ENCODE assay signal across 8 cellular contexts in the genomic region with DNA sequence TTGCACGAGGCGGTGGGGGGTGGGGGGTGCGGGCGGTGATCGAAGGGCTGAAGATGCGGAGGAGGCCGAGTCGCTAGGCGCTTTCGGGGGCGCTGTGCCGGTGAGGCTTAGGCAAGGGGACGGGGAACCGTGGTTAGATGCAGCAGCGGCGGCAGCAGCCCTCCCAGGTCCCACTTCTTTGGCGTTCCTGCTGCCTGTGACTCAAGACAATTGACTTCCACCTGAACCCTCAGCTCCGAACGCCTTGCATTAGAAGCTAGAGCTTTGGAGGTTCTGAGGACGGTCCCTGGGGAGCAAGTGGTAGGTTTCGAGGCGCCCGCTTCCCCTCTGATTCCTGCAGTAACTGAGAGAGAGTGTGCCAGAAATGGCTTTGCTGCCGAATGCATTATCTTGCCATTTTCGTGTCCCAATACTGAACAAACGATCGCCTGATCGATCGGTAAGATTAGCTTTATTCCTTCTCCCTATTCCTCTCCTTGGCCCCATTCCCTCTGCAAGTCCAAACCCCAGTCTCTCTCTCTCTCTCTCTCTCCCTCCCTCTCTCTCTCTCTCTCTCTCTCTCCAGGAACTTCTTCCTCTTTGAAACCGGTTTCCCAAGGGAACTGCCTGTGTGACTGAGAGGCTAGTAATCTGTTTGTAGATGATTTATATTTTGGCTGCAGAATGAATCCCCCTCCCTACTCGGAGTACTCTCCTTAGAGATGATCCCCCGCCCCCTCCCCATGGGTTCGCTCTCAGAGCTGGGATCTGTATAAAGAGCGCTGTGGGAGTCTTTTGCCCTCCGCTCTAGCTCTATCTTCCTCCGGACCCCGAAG. TPM values are rescaled to one million over a fixed set of nuclear protein-coding genes. Genes with fewer than 3 reads are reported as not detected.
DNase-seq lines count a peak whose midpoint lies in the region; ATAC-seq, FAIRE-seq and TF ChIP-seq lines count a peak whose summit lies in the region.

No MANE protein-coding gene starts in this region.

- H3K4me1 Mint-ChIP-seq in activated CD4-positive, alpha-beta T cell treated with anti-CD3 and anti-CD28 coated beads, Interleukin-2, amount 10 ng/mL, durations not matched to agents 7 days and 5 days: peaks cover 4% of the 10 kb centered on the region

- no TSS peak for BruUV-seq in OCI-LY7 (replicated peaks; lab: Mats Ljungman, UMichigan)

- H2AFZ ChIP-seq in keratinocyte (ENCODE audit: control insufficient read depth, low read length) (peak overlapping the region; percentile 62), OCI-LY7 (ENCODE audit: low read length) (no peak overlapping the region)

- TF ChIP-seq CTCF in brain microvascular endothelial cell (IDR thresholded peaks at IDR 0.05; ENCODE audit: low read depth, low read length, missing control alignments): peak; percentile 28
- no peak for TF ChIP-seq CTCF in keratinocyte (optimal IDR thresholded peaks at IDR 0.05 in 1 of 3, IDR thresholded peaks at IDR 0.05 in 1 of 3, conservative IDR thresholded peaks at IDR 0.05 in 1 of 3; ENCODE audit: extremely low read depth in 1 of 3, insufficient read depth in 2 of 3, low read length in 3 of 3)
- TF ChIP-seq CTCF in OCI-LY7 (conservative IDR thresholded peaks at IDR 0.05; ENCODE audit: low read length): no peak

- H3K27ac Mint-ChIP-seq in activated CD4-positive, alpha-beta T cell treated with anti-CD3 and anti-CD28 coated beads, Interleukin-2, amount 10 ng/mL, durations not matched to agents 7 days and 5 days: no peak overlapping the region

- H3K36me3 Mint-ChIP-seq in activated CD4-positive, alpha-beta T cell treated with anti-CD3 and anti-CD28 coated beads, Interleukin-2, amount 10 ng/mL, durations not matched to agents 7 days and 5 days (ENCODE audit: low read depth): no peaks in the 10 kb centered on the region

- H3K79me2 ChIP-seq in keratinocyte (ENCODE audit: control insufficient read depth, insufficient read depth, low read length) (no peaks in the 10 kb centered on the region), OCI-LY7 (ENCODE audit: insufficient read depth, low read depth, low read length) (no peaks in the 10 kb centered on the region)

- H3K4me3 ChIP-seq in brain microvascular endothelial cell (ENCODE audit: low read depth, low read length): peak overlapping the region; percentile 59
- H3K4me3 ChIP-seq in keratinocyte (ENCODE audit: control insufficient read depth in 2 of 3, extremely low read depth in 1 of 3, insufficient read depth in 2 of 3, low read depth in 1 of 3, low read length in 3 of 3): peak overlapping the region; percentile 28 to 50 (median 36)
- no peak overlapping the region for H3K4me3 ChIP-seq in OCI-LY7 (ENCODE audit: low read depth, low read length, poor library complexity, severe bottlenecking)

- no peaks in the 10 kb centered on the region for H3K9me1 ChIP-seq in keratinocyte (ENCODE audit: control insufficient read depth, extremely low read depth, insufficient read depth, low read length)

- no peaks in the 10 kb centered on the region for H3K9me2 ChIP-seq in OCI-LY7 (ENCODE audit: insufficient read depth, low read length)

- H3K4me2 ChIP-seq in keratinocyte (ENCODE audit: control insufficient read depth, extremely low read depth, insufficient read depth, low read depth, low read length): peak overlapping the region; percentile 68
- H3K4me2 ChIP-seq in OCI-LY7 (ENCODE audit: low read length): no peak overlapping the region

- peaks cover 6% of the 10 kb centered on the region for H3K4me1 ChIP-seq in keratinocyte (ENCODE audit: control insufficient read depth, extremely low read depth, insufficient read depth, low read length)
- H3K4me1 ChIP-seq in OCI-LY7 (ENCODE audit: insufficient read depth, low read length, poor library complexity, severe bottlenecking): no peaks in the 10 kb centered on the region

- no peak overlapping the region for H3K9ac ChIP-seq in keratinocyte (ENCODE audit: control insufficient read depth, extremely low read depth, insufficient read depth, low read length)

- POLR2A ChIA-PET in activated CD4-positive, alpha-beta T cell treated with anti-CD3 and anti-CD28 coated beads, Interleukin-2, amount 10 ng/mL, durations not matched to agents 7 days and 5 days (lab: Charles Lee): no interaction called here
- POLR2A ChIA-PET in OCI-LY7 (lab: Charles Lee): no interaction called here

- H3K27me3 ChIP-seq in brain microvascular endothelial cell (replicated peaks) (no peaks in the 10 kb centered on the region), keratinocyte (ENCODE audit: control insufficient read depth, extremely low read depth, insufficient read depth, low read length) (peaks cover 42% of the 10 kb centered on the region)

- DNase-seq in NCI-H2081 (lab: John Stamatoyannopoulos, UW) (peak; percentile 53 to 61), brain microvascular endothelial cell (no peak), keratinocyte (ENCODE audit: low read depth, low spot score) (no peak), OCI-LY7 (ENCODE audit: low spot score) (no peak)
- DNase-seq in stimulated activated CD4-positive, alpha-beta T cell treated with anti-CD3 and anti-CD28 coated beads, Interleukin-1b, Interleukin-23, amount 100 ng/mL, for 48 hours: no peak
- DNase-seq in activated CD4-positive, alpha-beta T cell treated with anti-CD3 and anti-CD28 coated beads, Interleukin-2, amount 10 ng/mL, durations not matched to agents 7 days and 5 days: no peak

- no peaks in the 10 kb centered on the region for H3K9me3 Mint-ChIP-seq in activated CD4-positive, alpha-beta T cell treated with anti-CD3 and anti-CD28 coated beads, Interleukin-2, amount 10 ng/mL, durations not matched to agents 7 days and 5 days

- H3K36me3 ChIP-seq in brain microvascular endothelial cell (replicated peaks) (no peaks in the 10 kb centered on the region), keratinocyte (ENCODE audit: control insufficient read depth in 2 of 2, extremely low read depth in 1 of 2, insufficient read depth in 2 of 2, low read length in 2 of 2) (no peaks in the 10 kb centered on the region), OCI-LY7 (ENCODE audit: insufficient read depth, low read length) (no peaks in the 10 kb centered on the region)

- CTCF ChIA-PET in activated CD4-positive, alpha-beta T cell treated with anti-CD3 and anti-CD28 coated beads, Interleukin-2, amount 10 ng/mL, durations not matched to agents 7 days and 5 days (lab: Charles Lee): no interaction called here
- CTCF ChIA-PET in OCI-LY7 (lab: Charles Lee; ENCODE audit: unreplicated experiment): no interaction called here

- H4K20me1 ChIP-seq in keratinocyte (ENCODE audit: control insufficient read depth, extremely low read depth, insufficient read depth, low read length): no peaks in the 10 kb centered on the region
- no peaks in the 10 kb centered on the region for H4K20me1 ChIP-seq in OCI-LY7 (ENCODE audit: insufficient read depth, low read length)

- FAIRE-seq in keratinocyte (lab: Jason Lieb, UNC): no peak

- intact Hi-C loops in OCI-LY7 (cut with micrococcal nuclease; ENCODE audit: unreplicated experiment): no loop called here

- peaks cover 30% of the 10 kb centered on the region for H3K27me3 Mint-ChIP-seq in activated CD4-positive, alpha-beta T cell treated with anti-CD3 and anti-CD28 coated beads, Interleukin-2, amount 10 ng/mL, durations not matched to agents 7 days and 5 days

- in situ Hi-C loops in brain microvascular endothelial cell (cut with HindIII; ENCODE audit: low pct_ligation_motif_present, low sequenced_read_pairs): no loop called here

- dilution Hi-C loops in keratinocyte (cut with MboI; ENCODE audit: extremely low pct_ligation_motif_present, low sequenced_read_pairs): no loop called here

- no peak overlapping the region for H3K4me3 Mint-ChIP-seq in activated CD4-positive, alpha-beta T cell treated with anti-CD3 and anti-CD28 coated beads, Interleukin-2, amount 10 ng/mL, durations not matched to agents 7 days and 5 days

- H3K27ac ChIP-seq in brain microvascular endothelial cell: no peak overlapping the region
- H3K27ac ChIP-seq in keratinocyte (ENCODE audit: control insufficient read depth, insufficient read depth, low read length): no peak overlapping the region
- H3K27ac ChIP-seq in temporal lobe (ENCODE audit: low read depth, low read length): peak overlapping the region; percentile 71
- no peak overlapping the region for H3K27ac ChIP-seq in OCI-LY7 (ENCODE audit: low read depth, low read length, poor library complexity, severe bottlenecking)

- H3K9me3 ChIP-seq in keratinocyte (ENCODE audit: control insufficient read depth, low read depth, low read length) (no peaks in the 10 kb centered on the region), OCI-LY7 (ENCODE audit: low read length) (no peaks in the 10 kb centered on the region)

- ATAC-seq in GM21381 (IDR thresholded peaks at IDR 0.05; ENCODE audit: unreplicated experiment): peak; percentile 52

RNA-seq across cellular contexts. Expression of a gene that starts 0.7 kb away (rescaled TPM):
- not detected in 3 replicates for polyA plus RNA-seq in keratinocyte
- not detected for polyA plus RNA-seq in keratinocyte (2011; ENCODE audit: low read depth)
- polyA plus RNA-seq in keratinocyte (2011; cell fraction: cytosol; rRNA removed): not detected in 2 replicates
- not detected in 2 replicates for polyA plus RNA-seq in keratinocyte (2011; cell fraction: nucleus; rRNA removed)
- polyA plus RNA-seq in keratinocyte (2012; ENCODE audit: low replicate concordance): not detected in 2 replicates
- polyA minus RNA-seq in keratinocyte: not detected in 3 replicates
- not detected for polyA minus RNA-seq in keratinocyte (2011; cell fraction: cytosol; rRNA and poly(A)+ RNA removed)
- not detected in 2 replicates for polyA minus RNA-seq in keratinocyte (2011; cell fraction: nucleus; rRNA and poly(A)+ RNA removed)
- total RNA-seq in temporal lobe (38.6 TPM), OCI-LY7 (2022) (not detected in 2 replicates)
- total RNA-seq in activated CD4-positive, alpha-beta T cell treated with anti-CD3 and anti-CD28 coated beads, Interleukin-2, amount 10 ng/mL, durations not matched to agents 7 days and 5 days: not detected
- total RNA-seq in OCI-LY7 (2014; rRNA removed; shearing (Covaris generic)): not detected in 2 replicates

Comparison
In these comparisons a context has a peak if more than half of its experiments do, and no peak if none do; other contexts are left out.
1. DNase-seq: peak in NCI-H2081 (2 of 2); none in brain microvascular endothelial cell (single experiment), keratinocyte (single experiment), stimulated activated CD4-positive, alpha-beta T cell treated with anti-CD3 and anti-CD28 coated beads, Interleukin-1b, Interleukin-23, amount 100 ng/mL, for 48 hours (single experiment), activated CD4-positive, alpha-beta T cell treated with anti-CD3 and anti-CD28 coated beads, Interleukin-2, amount 10 ng/mL, durations not matched to agents 7 days and 5 days (single experiment) and OCI-LY7 (single experiment).
2. RNA of a gene that starts 0.7 kb away (total RNA-seq): 38.6 TPM in temporal lobe (single experiment); not detected in activated CD4-positive, alpha-beta T cell treated with anti-CD3 and anti-CD28 coated beads, Interleukin-2, amount 10 ng/mL, durations not matched to agents 7 days and 5 days and not detected in OCI-LY7; every median in the first group is over 10 times any median in the second.